Comparison of ENCODE assay signal across 17 cellular contexts in the genomic region with DNA sequence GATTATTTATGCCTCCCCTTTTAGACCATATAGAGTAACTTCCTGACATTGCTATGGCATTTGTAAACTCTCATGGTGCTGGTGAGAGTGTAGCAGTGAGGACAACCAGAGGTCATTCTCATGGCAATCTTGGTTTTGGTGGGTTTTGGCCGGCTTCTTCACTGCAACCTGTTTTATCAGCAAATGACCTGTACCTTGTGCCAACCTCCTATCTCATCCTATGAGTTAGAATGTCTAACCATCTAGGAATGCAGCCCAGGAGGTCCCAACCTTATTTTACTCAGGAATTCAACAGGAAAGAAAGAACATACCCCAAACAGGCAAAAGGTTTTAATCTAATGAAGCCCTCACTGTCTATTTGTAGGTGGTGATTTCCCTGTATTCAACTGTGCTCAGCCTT.
DNase-seq lines count a peak whose midpoint lies in the region; ATAC-seq, FAIRE-seq and TF ChIP-seq lines count a peak whose summit lies in the region.
"Had no signal": no experiment of that assay in that cellular context is flagged by ENCODE, and none has a peak within 500 bp of the region (broad histone marks: within the 10 kb centered on the region; RNA-seq: fewer than 3 reads in every experiment).

No MANE protein-coding gene starts in this region.

- intact Hi-C loops in esophagus squamous epithelium (cut with DNase I): no loop called here

- peak; percentile 91 for FAIRE-seq in RCC 7860 (lab: Jason Lieb, UNC)
- FAIRE-seq: A549, D721Med had no signal

- H3K9me3 ChIP-seq in esophagus squamous epithelium: no peaks in the 10 kb centered on the region
- H3K9me3 ChIP-seq: A549, BE2C had no signal

- WGBS in esophagus squamous epithelium, 2 donors: 82 to 91% methylated on average over 1 of the region's 1 CpG

- no peak overlapping the region for H3K27ac ChIP-seq in esophagus squamous epithelium
- H3K27ac ChIP-seq: A549, C4-2B had no signal

- TF ChIP-seq POLR2A in esophagus squamous epithelium (IDR thresholded peaks at IDR 0.05): no peak

- DNase-seq in Daoy (ENCODE audit: low read depth) (peak; percentile 72), RCC 7860 (ENCODE audit: low spot score) (peak; percentile 77), glomerular visceral epithelial cell (ENCODE audit: extremely low spot score) (peak; percentile 37), renal cortical epithelial cell (ENCODE audit: low read depth) (peak; percentile 26), germinal center (ENCODE audit: low spot score) (no peak), esophagus squamous epithelium (lab: John Stamatoyannopoulos, UW) (no peak)
- DNase-seq: BE2C; CD4-positive, alpha-beta memory T cell; DMS153; DMS79 treated with DMSO at 0.1 percent for 48 hours; GF-D8; HCEC 1CT; HFFc6 had no signal

- no peaks in the 10 kb centered on the region for H3K36me3 ChIP-seq in esophagus squamous epithelium
- H3K36me3 ChIP-seq: BE2C had no signal

- no peak for ATAC-seq in HG03095 (IDR thresholded peaks at IDR 0.05; ENCODE audit: unreplicated experiment)
- ATAC-seq: A549 had no signal

- H3K4me1 ChIP-seq in esophagus squamous epithelium: peaks cover 0 to 3% (median 0%) of the 10 kb centered on the region in 3 donors
- H3K4me1 ChIP-seq: A549, BE2C had no signal

- no peak overlapping the region for H3K4me3 ChIP-seq in esophagus squamous epithelium
- H3K4me3 ChIP-seq: A549 had no signal

- H3K27me3 ChIP-seq in esophagus squamous epithelium: peaks cover 0 to 22% (median 0%) of the 10 kb centered on the region in 4 donors

- TF ChIP-seq CTCF in esophagus squamous epithelium (IDR thresholded peaks at IDR 0.05): no peak

Comparison
In these comparisons a context has a peak if more than half of its experiments do, and no peak if none do; other contexts are left out.
1. DNase-seq: peak in Daoy (single experiment), RCC 7860 (single experiment), glomerular visceral epithelial cell (single experiment) and renal cortical epithelial cell (single experiment); none in germinal center (single experiment) and esophagus squamous epithelium (single experiment).